19 cellular contexts compared by ENCODE assay signal in genomic region chr12:32569256-32569655, GRCh38.
DNase-seq lines count a peak whose midpoint lies in the region; ATAC-seq and TF ChIP-seq lines count a peak whose summit lies in the region.
"Had no signal": no experiment of that assay in that cellular context is flagged by ENCODE, and none has a peak within 500 bp of the region (broad histone marks: within the 10 kb centered on the region; RNA-seq: fewer than 3 reads in every experiment).

No MANE protein-coding gene starts in this region.

- no peak overlapping the region for H2BK5ac ChIP-seq in H9 (ENCODE audit: insufficient read length, low read length)

- no peak for ATAC-seq in psoas muscle
- ATAC-seq: activated CD8-positive, alpha-beta T cell treated with anti-CD3 and anti-CD28 coated beads for 36 hours; pancreas; stimulated activated naive B cell treated with anti-CD40 and anti-IgM and Interleukin-4, amounts not matched to agents 10 μg/mL and 1 μg/mL and 100 μg/mL, for 72 hours had no signal

- H3K36me3 Mint-ChIP-seq in H9 (ENCODE audit: insufficient read depth in 1 of 3, low read depth in 3 of 3) (peaks cover 24 to 36% (median 29%) of the 10 kb centered on the region in 3 experiments; a peak in 6 of 7 replicates), endodermal cell (ENCODE audit: low read depth) (peaks cover 47% of the 10 kb centered on the region)
- H3K36me3 Mint-ChIP-seq: stimulated activated naive B cell treated with anti-CD40 and anti-IgM and Interleukin-4, amounts not matched to agents 10 μg/mL and 1 μg/mL and 100 μg/mL, for 72 hours had no signal

- no peak overlapping the region for H3K23ac ChIP-seq in H9 (ENCODE audit: insufficient read length, low read depth, low read length)

- intact Hi-C loops in psoas muscle (cut with DNase I), result loop anchor here in 1 of 2 donors (10.0 kb wide), 1 partner anchor 114 kb away; no protein-coding TSS in a partner anchor
- intact Hi-C loops in colonic mucosa (cut with DNase I), result no loop called here
- intact Hi-C loops in thyroid gland (cut with DNase I), result no loop called here

- no CpG with 5 or more reads among the region's 2 CpGs for WGBS in H9 (ENCODE audit: extremely low coverage, insufficient read length, low lambda C conversion rate)
- 83 to 89% methylated on average over 1 to 2 of the region's 2 CpGs for WGBS in endodermal cell (ENCODE audit: insufficient coverage in 1 of 2, insufficient read length in 1 of 2), 2 experiments
- 28 to 42% (median 32%) methylated on average over 2 of the region's 2 CpGs for WGBS in psoas muscle, 3 donors
- WGBS in thyroid gland, 2 donors, result 46 to 54% methylated on average over 2 of the region's 2 CpGs

- H3K27me3 Mint-ChIP-seq in H9 (ENCODE audit: low read depth) (no peaks in the 10 kb centered on the region), endodermal cell (ENCODE audit: insufficient read depth) (no peaks in the 10 kb centered on the region)
- H3K27me3 Mint-ChIP-seq: activated CD8-positive, alpha-beta T cell treated with anti-CD3 and anti-CD28 coated beads for 36 hours; stimulated activated naive B cell treated with anti-CD40 and anti-IgM and Interleukin-4, amounts not matched to agents 10 μg/mL and 1 μg/mL and 100 μg/mL, for 72 hours had no signal

- peaks cover 6% of the 10 kb centered on the region; the same call in 1 of the 2 replicates for H3K4me1 ChIP-seq in H9 (ENCODE audit: insufficient read depth, low read length)
- H3K4me1 ChIP-seq in endodermal cell (ENCODE audit: control insufficient read depth, insufficient read depth, low read length), result peaks cover 3% of the 10 kb centered on the region
- H3K4me1 ChIP-seq in psoas muscle, result peaks cover 32% of the 10 kb centered on the region
- H3K4me1 ChIP-seq in colonic mucosa, result peaks cover 10% of the 10 kb centered on the region
- H3K4me1 ChIP-seq in thyroid gland, result peaks cover 7 to 9% of the 10 kb centered on the region in 2 donors

- H3K4me3 Mint-ChIP-seq in H9 (no peak overlapping the region), endodermal cell (no peak overlapping the region)
- H3K4me3 Mint-ChIP-seq: activated CD8-positive, alpha-beta T cell treated with anti-CD3 and anti-CD28 coated beads for 36 hours; stimulated activated naive B cell treated with anti-CD40 and anti-IgM and Interleukin-4, amounts not matched to agents 10 μg/mL and 1 μg/mL and 100 μg/mL, for 72 hours had no signal

- H3K9ac ChIP-seq in H9 (ENCODE audit: extremely low read depth, insufficient read length, low read length), result no peak overlapping the region
- H3K9ac ChIP-seq in endodermal cell (ENCODE audit: extremely low read depth, low read length, poor library complexity, severe bottlenecking), result no peak overlapping the region
- no peak overlapping the region for H3K9ac ChIP-seq in colonic mucosa (ENCODE audit: low read depth in 2 of 2, low read length in 2 of 2)

- H3K79me1 ChIP-seq in H9 (ENCODE audit: insufficient read depth, low read depth, low read length, poor library complexity, severe bottlenecking), result peaks cover 4% of the 10 kb centered on the region

- no peaks in the 10 kb centered on the region for H4K20me1 ChIP-seq in H9 (ENCODE audit: control insufficient read depth, insufficient read depth, insufficient read length)

- no peak for TF ChIP-seq POLR2A in thyroid gland (IDR thresholded peaks at IDR 0.05)

- H4K91ac ChIP-seq in H9 (ENCODE audit: insufficient read length, low read depth, low read length), result no peak overlapping the region

- H4K5ac ChIP-seq in H9 (ENCODE audit: insufficient read length, low read depth, low read length), result no peak overlapping the region

- H3K14ac ChIP-seq in H9 (ENCODE audit: insufficient read depth, low read length), result no peak overlapping the region

- H2BK20ac ChIP-seq in H9 (ENCODE audit: low read depth, low read length, poor library complexity, severe bottlenecking), result no peak overlapping the region

- CTCF ChIA-PET in RWPE1 (lab: Yijun Ruan, JAX), result no interaction called here

- H3K27ac ChIP-seq in H9 (ENCODE audit: insufficient read length, low read depth, low read length), result no peak overlapping the region
- H3K27ac ChIP-seq in RWPE1, result peak overlapping the region; percentile 42; the same call in 1 of the 2 replicates
- H3K27ac ChIP-seq in endodermal cell (ENCODE audit: low read depth, low read length), result no peak overlapping the region
- peak overlapping the region; percentile 53 for H3K27ac ChIP-seq in psoas muscle
- H3K27ac ChIP-seq in colonic mucosa, result no peak overlapping the region
- H3K27ac ChIP-seq in thyroid gland, result peak overlapping the region in 1 of 3 donors; percentile 57
- H3K27ac ChIP-seq: HL-60 had no signal

- no peak overlapping the region for H3K4me2 ChIP-seq in H9 (ENCODE audit: insufficient read depth, insufficient read length, low read length)

- no peak overlapping the region for H3K4ac ChIP-seq in H9 (ENCODE audit: low read depth, low read length)

- no peak overlapping the region for H2AK5ac ChIP-seq in H9 (ENCODE audit: insufficient read length, low read length)

- no peak overlapping the region for H3K56ac ChIP-seq in H9 (ENCODE audit: insufficient read length, low read depth, low read length)

- peaks cover 0 to 5% of the 10 kb centered on the region in 2 experiments; a peak in 2 of 5 replicates for H3K9me3 Mint-ChIP-seq in H9
- H3K9me3 Mint-ChIP-seq in endodermal cell, result peaks cover 3% of the 10 kb centered on the region
- H3K9me3 Mint-ChIP-seq: activated CD8-positive, alpha-beta T cell treated with anti-CD3 and anti-CD28 coated beads for 36 hours; stimulated activated naive B cell treated with anti-CD40 and anti-IgM and Interleukin-4, amounts not matched to agents 10 μg/mL and 1 μg/mL and 100 μg/mL, for 72 hours had no signal

- H3K23me2 ChIP-seq in H9 (ENCODE audit: insufficient read length, low read depth, low read length, poor library complexity, severe bottlenecking), result no peaks in the 10 kb centered on the region

- H3K27me3 ChIP-seq in H9 (ENCODE audit: insufficient read depth, low read length), result no peaks in the 10 kb centered on the region
- H3K27me3 ChIP-seq in endodermal cell (ENCODE audit: control insufficient read depth, insufficient read depth, low read length, poor library complexity, severe bottlenecking), result no peaks in the 10 kb centered on the region
- no peaks in the 10 kb centered on the region for H3K27me3 ChIP-seq in psoas muscle (ENCODE audit: insufficient read depth in 3 of 3, low read length in 2 of 3)
- no peaks in the 10 kb centered on the region for H3K27me3 ChIP-seq in colonic mucosa
- no peaks in the 10 kb centered on the region for H3K27me3 ChIP-seq in thyroid gland
- H3K27me3 ChIP-seq: pancreas had no signal

- H2BK15ac ChIP-seq in H9 (ENCODE audit: low read depth, low read length), result no peak overlapping the region

- no peak overlapping the region for H3K4me3 ChIP-seq in endodermal cell (ENCODE audit: low read length)
- no peak overlapping the region for H3K4me3 ChIP-seq in psoas muscle
- no peak overlapping the region for H3K4me3 ChIP-seq in colonic mucosa
- H3K4me3 ChIP-seq in thyroid gland (replicated peaks in 1 of 3), result no peak overlapping the region
- H3K4me3 ChIP-seq: lung, pancreas had no signal

- H3K79me2 ChIP-seq in H9 (ENCODE audit: insufficient read depth, low read length), result no peaks in the 10 kb centered on the region

- no peaks in the 10 kb centered on the region for H3K9me3 ChIP-seq in H9 (ENCODE audit: control insufficient read depth, low read depth, low read length)
- H3K9me3 ChIP-seq in endodermal cell (ENCODE audit: control insufficient read depth, low read length), result peaks cover 19% of the 10 kb centered on the region
- H3K9me3 ChIP-seq in psoas muscle, result no peaks in the 10 kb centered on the region
- no peaks in the 10 kb centered on the region for H3K9me3 ChIP-seq in colonic mucosa
- no peaks in the 10 kb centered on the region for H3K9me3 ChIP-seq in thyroid gland
- H3K9me3 ChIP-seq: pancreas had no signal

- H2BK12ac ChIP-seq in H9 (ENCODE audit: insufficient read length, low read depth, low read length), result no peak overlapping the region

- H3K4me1 Mint-ChIP-seq in H9 (peaks cover 48 to 51% of the 10 kb centered on the region in 2 experiments), endodermal cell (peaks cover 31% of the 10 kb centered on the region)

- DNase-seq in H9 (no peak), RWPE1 (ENCODE audit: low spot score) (no peak), endodermal cell (no peak), psoas muscle (no peak), colonic mucosa (no peak), thyroid gland (no peak), NCI-H1105 treated with DMSO at 0.1 percent for 48 hours (lab: John Stamatoyannopoulos, UW) (no peak), NCI-H2196 (lab: John Stamatoyannopoulos, UW; ENCODE audit: unreplicated experiment) (no peak)
- DNase-seq: activated CD8-positive, alpha-beta T cell treated with anti-CD3 and anti-CD28 coated beads for 36 hours; central memory CD4-positive, alpha-beta T cell; hippocampal formation; Kasumi-1; NCI-H2227 treated with DMSO at 0.1 percent for 48 hours; pancreas; PC-3; stimulated activated CD4-positive, alpha-beta T cell treated with anti-CD3 and anti-CD28 coated beads, Interleukin-4, amount 100 ng/mL, for 4 hours; stimulated activated naive B cell treated with anti-CD40 and anti-IgM and Interleukin-4, amounts not matched to agents 10 μg/mL and 1 μg/mL and 100 μg/mL, for 72 hours had no signal

- no peak overlapping the region for H3T11ph ChIP-seq in H9 (ENCODE audit: low read length)

- H2BK120ac ChIP-seq in H9 (ENCODE audit: low read depth, low read length, poor library complexity, severe bottlenecking), result no peak overlapping the region

- no peak for TF ChIP-seq CTCF in H9 (conservative IDR thresholded peaks at IDR 0.05)
- no peak for TF ChIP-seq CTCF in RWPE1 (conservative IDR thresholded peaks at IDR 0.05; ENCODE audit: low read depth)
- no peak for TF ChIP-seq CTCF in endodermal cell (conservative IDR thresholded peaks at IDR 0.05)
- no peak for TF ChIP-seq CTCF in psoas muscle (IDR thresholded peaks at IDR 0.05)
- TF ChIP-seq CTCF in colonic mucosa (IDR thresholded peaks at IDR 0.05), result no peak
- no peak for TF ChIP-seq CTCF in thyroid gland (IDR thresholded peaks at IDR 0.05)

- H3K18ac ChIP-seq in H9 (ENCODE audit: insufficient read length, low read depth, low read length), result no peak overlapping the region

- POLR2A ChIA-PET in RWPE1 (lab: Yijun Ruan, JAX; ENCODE audit: low non-redundant PET), result no interaction called here

- no peak overlapping the region for H2AFZ ChIP-seq in H9 (ENCODE audit: low read length)

- peaks cover 47% of the 10 kb centered on the region for H3K36me3 ChIP-seq in endodermal cell (ENCODE audit: control insufficient read depth, insufficient read depth, low read length)
- peaks cover under 1 to 6% of the 10 kb centered on the region in 2 donors for H3K36me3 ChIP-seq in psoas muscle (ENCODE audit: insufficient read depth in 1 of 2, low read depth in 1 of 2)
- no peaks in the 10 kb centered on the region for H3K36me3 ChIP-seq in colonic mucosa
- H3K36me3 ChIP-seq in thyroid gland, result no peaks in the 10 kb centered on the region
- H3K36me3 ChIP-seq: pancreas had no signal

- no peak overlapping the region for H4K8ac ChIP-seq in H9 (replicated peaks; ENCODE audit: insufficient read length, low read depth, low read length)

- H3K27ac Mint-ChIP-seq in H9 (peak overlapping the region; percentile 16 to 41 (median 24); a peak in 4 of 7 replicates), endodermal cell (peak overlapping the region; percentile 4)
- H3K27ac Mint-ChIP-seq: activated CD8-positive, alpha-beta T cell treated with anti-CD3 and anti-CD28 coated beads for 36 hours; stimulated activated naive B cell treated with anti-CD40 and anti-IgM and Interleukin-4, amounts not matched to agents 10 μg/mL and 1 μg/mL and 100 μg/mL, for 72 hours had no signal

Comparison
In these comparisons a context has a peak if more than half of its experiments do, and no peak if none do; other contexts are left out.
1. H3K27ac ChIP-seq: peak in RWPE1 (single experiment) and psoas muscle (single experiment); none in H9 (single experiment), endodermal cell (single experiment) and colonic mucosa (single experiment).